Comparison of ENCODE assay signal across 8 cellular contexts in the genomic region with DNA sequence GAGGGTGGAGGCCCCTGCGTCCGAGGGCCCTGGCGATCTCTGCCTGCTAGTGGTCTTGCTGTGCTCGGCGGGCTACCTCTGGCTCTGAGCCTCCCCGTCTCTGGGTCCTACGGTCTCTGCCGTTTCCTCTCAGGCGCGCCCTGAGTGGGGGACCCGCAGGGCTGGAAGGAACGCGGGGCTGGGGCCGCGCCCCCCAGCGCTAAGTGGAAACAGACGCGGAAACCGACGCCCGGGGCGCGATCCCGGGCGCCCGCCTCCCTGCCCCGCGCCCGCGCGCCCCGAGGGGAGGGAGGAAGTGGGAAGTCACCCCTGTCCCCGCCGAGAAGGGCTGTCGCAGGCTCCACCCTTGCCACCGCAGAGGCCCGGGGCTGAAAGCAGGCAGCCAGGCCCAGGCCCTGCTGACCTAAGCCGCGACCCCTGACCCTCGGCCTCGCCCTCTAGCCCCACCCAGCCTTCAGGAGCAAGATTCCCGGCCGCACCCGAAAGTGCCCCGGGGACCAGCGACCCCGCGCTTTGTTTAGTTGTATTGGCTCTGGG. TPM values are rescaled to one million over a fixed set of nuclear protein-coding genes. Genes with fewer than 3 reads are reported as not detected.
A peak's percentile ranks its signal among the peaks of the same experiment; 100 is the strongest.
DNase-seq lines count a peak whose midpoint lies in the region; ATAC-seq and TF ChIP-seq lines count a peak whose summit lies in the region.

No MANE protein-coding gene starts in this region.

- intact Hi-C loops in lower lobe of right lung (cut with DNase I), result no loop called here

- TF ChIP-seq CTCF in lower lobe of right lung (IDR thresholded peaks at IDR 0.05), result no peak

- H3K4me1 ChIP-seq in lower lobe of right lung (peaks cover 74% of the 10 kb centered on the region), thymus (ENCODE audit: control insufficient read depth, insufficient read depth, low read length) (peaks cover 27% of the 10 kb centered on the region)

- H3K9me3 ChIP-seq in lower lobe of right lung (no peaks in the 10 kb centered on the region), thymus (ENCODE audit: control insufficient read depth) (no peaks in the 10 kb centered on the region)

- ATAC-seq in lower lobe of right lung, result peak in 1 of 2 donors; percentile 21

- H3K36me3 Mint-ChIP-seq in activated naive CD4-positive, alpha-beta T cell treated with anti-CD3 and anti-CD28 coated beads, Interleukin-2, amount 50 U/mL, for 24 hours, result no peaks in the 10 kb centered on the region

- WGBS in thymus, result 3% methylated on average over 48 of the region's 48 CpGs

- no peaks in the 10 kb centered on the region for H3K9me3 Mint-ChIP-seq in activated naive CD4-positive, alpha-beta T cell treated with anti-CD3 and anti-CD28 coated beads, Interleukin-2, amount 50 U/mL, for 24 hours

- peak overlapping the region; percentile 99 for H3K27ac ChIP-seq in lower lobe of right lung
- H3K27ac ChIP-seq in thymus (ENCODE audit: low read depth), result peak overlapping the region; percentile 86
- H3K27ac ChIP-seq in substantia nigra (ENCODE audit: low read depth, low read length, poor library complexity, severe bottlenecking), result no peak overlapping the region

- no peaks in the 10 kb centered on the region for H3K27me3 ChIP-seq in lower lobe of right lung (ENCODE audit: low read depth)
- peaks cover 17% of the 10 kb centered on the region for H3K27me3 ChIP-seq in thymus (ENCODE audit: control insufficient read depth, insufficient read depth)

- DNase-seq in COLO668 (lab: John Stamatoyannopoulos, UW; ENCODE audit: unreplicated experiment) (peak; percentile 74), NOMO-1 treated with DMSO at 0.1 percent for 48 hours (lab: John Stamatoyannopoulos, UW; ENCODE audit: unreplicated experiment) (peak; percentile 61), lower lobe of right lung (peak; percentile 87), substantia nigra (lab: John Stamatoyannopoulos, UW) (no peak), pons (ENCODE audit: low spot score) (no peak), NCI-H1105 (lab: John Stamatoyannopoulos, UW) (no peak)

- H3K4me3 ChIP-seq in lower lobe of right lung (peak overlapping the region; percentile 83), thymus (ENCODE audit: low read length) (peak overlapping the region; percentile 62)

- peak overlapping the region; percentile 80 for H3K4me3 Mint-ChIP-seq in activated naive CD4-positive, alpha-beta T cell treated with anti-CD3 and anti-CD28 coated beads, Interleukin-2, amount 50 U/mL, for 24 hours

- H3K27me3 Mint-ChIP-seq in activated naive CD4-positive, alpha-beta T cell treated with anti-CD3 and anti-CD28 coated beads, Interleukin-2, amount 50 U/mL, for 24 hours, result no peaks in the 10 kb centered on the region

- H3K4me1 Mint-ChIP-seq in activated naive CD4-positive, alpha-beta T cell treated with anti-CD3 and anti-CD28 coated beads, Interleukin-2, amount 50 U/mL, for 24 hours, result peaks cover 55% of the 10 kb centered on the region

- peak overlapping the region; percentile 35 for H3K27ac Mint-ChIP-seq in activated naive CD4-positive, alpha-beta T cell treated with anti-CD3 and anti-CD28 coated beads, Interleukin-2, amount 50 U/mL, for 24 hours

- no peaks in the 10 kb centered on the region for H3K36me3 ChIP-seq in lower lobe of right lung
- H3K36me3 ChIP-seq in thymus (ENCODE audit: control insufficient read depth, insufficient read depth), result peaks cover 3% of the 10 kb centered on the region

RNA-seq across cellular contexts. Expression of a gene that starts 0.8 kb away (rescaled TPM):
- total RNA-seq in lower lobe of right lung, result 237 TPM
- polyA plus RNA-seq in thymus, result 471 TPM

RNA-seq across cellular contexts. Expression of a gene that starts 3.5 kb away (rescaled TPM):
- total RNA-seq in lower lobe of right lung, result 10.6 TPM
- 23.3 TPM for polyA plus RNA-seq in thymus

RNA-seq across cellular contexts. Expression of a gene that starts 12.9 kb away (rescaled TPM):
- 143 TPM for total RNA-seq in lower lobe of right lung
- 89.7 TPM for polyA plus RNA-seq in thymus

RNA-seq across cellular contexts. Expression of a gene that starts 38.9 kb away (rescaled TPM):
- total RNA-seq in lower lobe of right lung, result 3.0 TPM
- polyA plus RNA-seq in thymus, result 2.1 TPM

Comparison
In these comparisons a context has a peak if more than half of its experiments do, and no peak if none do; other contexts are left out.
1. DNase-seq: peak in COLO668 (single experiment), NOMO-1 treated with DMSO at 0.1 percent for 48 hours (single experiment) and lower lobe of right lung (single experiment); none in substantia nigra (0 of 49), pons (single experiment) and NCI-H1105 (single experiment).